Comparison of ENCODE assay signal across 30 cellular contexts in the genomic region with DNA sequence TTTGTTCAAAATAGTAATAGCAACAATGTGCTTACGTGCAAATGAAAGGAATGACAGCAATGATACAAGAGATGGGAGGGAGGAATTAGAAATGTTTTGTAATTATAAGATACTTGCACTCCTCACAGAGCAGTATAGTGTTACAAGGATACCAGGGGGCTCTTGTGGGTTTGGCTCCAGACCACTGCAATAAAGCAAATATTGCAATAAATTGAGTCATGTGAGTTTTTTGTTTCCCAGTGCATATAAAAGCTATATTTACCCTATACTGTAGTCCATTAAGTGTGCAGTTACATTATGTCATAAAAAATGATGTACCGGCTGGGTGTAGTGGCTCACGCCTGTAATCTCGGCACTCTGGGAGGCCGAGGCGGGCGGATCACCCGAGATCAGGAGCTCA.
"Had no signal": no experiment of that assay in that cellular context is flagged by ENCODE, and none has a peak within 500 bp of the region (broad histone marks: within the 10 kb centered on the region; RNA-seq: fewer than 3 reads in every experiment).

No MANE protein-coding gene starts in this region.

- H2AFZ ChIP-seq: hepatocyte had no signal

- H3K79me2 ChIP-seq: hepatocyte had no signal

- H3K27me3 ChIP-seq: adrenal gland, ascending aorta, breast epithelium, cardiac muscle cell, colonic mucosa, esophagus squamous epithelium, gastroesophageal sphincter, heart right ventricle, hepatocyte had no signal

- H3K4me1 ChIP-seq: ascending aorta, breast epithelium, colonic mucosa, esophagus squamous epithelium, gastroesophageal sphincter, heart right ventricle had no signal

- H3K36me3 ChIP-seq: adrenal gland, ascending aorta, breast epithelium, cardiac muscle cell, colonic mucosa, esophagus squamous epithelium, gastroesophageal sphincter, heart right ventricle, WERI-Rb-1 had no signal

- H3K4me3 ChIP-seq: adrenal gland, ascending aorta, breast epithelium, cardiac muscle cell, colonic mucosa, esophagus squamous epithelium, gastroesophageal sphincter, heart right ventricle, hepatocyte had no signal

- H3K4me2 ChIP-seq: hepatocyte had no signal

- ATAC-seq: activated CD4-positive, alpha-beta T cell treated with anti-CD3 and anti-CD28 coated beads for 36 hours; activated CD8-positive, alpha-beta memory T cell treated with anti-CD3 and anti-CD28 coated beads, Interleukin-2, amount 10 ng/mL, durations not matched to agents 7 days and 5 days; activated CD8-positive, alpha-beta T cell treated with anti-CD3 and anti-CD28 coated beads, Interleukin-2, amount 10 ng/mL, durations not matched to agents 7 days and 5 days; activated naive CD8-positive, alpha-beta T cell treated with anti-CD3 and anti-CD28 coated beads, Interleukin-2, amount 50 U/mL, for 24 hours; gastroesophageal sphincter; heart right ventricle had no signal

- H3K9me3 ChIP-seq: adrenal gland, ascending aorta, breast epithelium, colonic mucosa, esophagus squamous epithelium, gastroesophageal sphincter, heart right ventricle had no signal

- DNase-seq: activated B cell treated with CpG ODN at 0.5 μM for 24 hours; activated CD4-positive, alpha-beta memory T cell treated with anti-CD3 and anti-CD28 coated beads for 36 hours; activated CD4-positive, alpha-beta T cell treated with anti-CD3 and anti-CD28 coated beads for 36 hours; activated CD4-positive, alpha-beta T cell treated with anti-CD3 and anti-CD28 coated beads, Interleukin-2, amount 10 ng/mL, durations not matched to agents 24 days and 14 days; activated CD4-positive, CD25-positive, alpha-beta regulatory T cell treated with anti-CD3 and anti-CD28 coated beads, Interleukin-2, amount 50 U/mL, for 72 hours; activated CD8-positive, alpha-beta memory T cell treated with anti-CD3 and anti-CD28 coated beads, Interleukin-2, amount 10 ng/mL, durations not matched to agents 7 days and 5 days; activated CD8-positive, alpha-beta memory T cell treated with anti-CD3 and anti-CD28 coated beads, Interleukin-2, amount 50 U/mL, for 4 hours; activated CD8-positive, alpha-beta T cell treated with anti-CD3 and anti-CD28 coated beads, Interleukin-2, amount 10 ng/mL, durations not matched to agents 7 days and 5 days; activated effector memory CD4-positive, alpha-beta T cell treated with anti-CD3 and anti-CD28 coated beads, Interleukin-2, amount 50 U/mL, for 16 hours; activated naive CD4-positive, alpha-beta T cell treated with anti-CD3 and anti-CD28 coated beads for 36 hours; activated naive CD8-positive, alpha-beta T cell treated with anti-CD3 and anti-CD28 coated beads for 36 hours; activated naive CD8-positive, alpha-beta T cell treated with anti-CD3 and anti-CD28 coated beads, Interleukin-2, amount 50 U/mL, for 24 hours; activated T-cell treated with anti-CD3 and anti-CD28 coated beads, Interleukin-2, amount 50 U/mL, for 1 hour; activated T-cell treated with anti-CD3 and anti-CD28 coated beads, Interleukin-2, amount 50 U/mL, for 48 hours; adrenal gland; central memory CD4-positive, alpha-beta T cell; cerebellar nuclear complex; colonic mucosa; effector CD8-positive, alpha-beta T cell; esophagus squamous epithelium; foreskin melanocyte; heart right ventricle; T1000; WERI-Rb-1 had no signal

- H3K27ac ChIP-seq: adrenal gland, ascending aorta, breast epithelium, cardiac muscle cell, colonic mucosa, epithelial cell of prostate, esophagus squamous epithelium, gastroesophageal sphincter, heart right ventricle, hepatocyte, WERI-Rb-1 had no signal
